Comparison of ENCODE assay signal across 18 cellular contexts in genomic region chr17:29076087-29076486, GRCh38. TPM values are rescaled to one million over a fixed set of nuclear protein-coding genes. Genes with fewer than 3 reads are reported as not detected.
DNase-seq lines count a peak whose midpoint lies in the region; ATAC-seq lines count a peak whose summit lies in the region.
"Had no signal": no experiment of that assay in that cellular context is flagged by ENCODE, and none has a peak within 500 bp of the region (broad histone marks: within the 10 kb centered on the region; RNA-seq: fewer than 3 reads in every experiment).

No MANE protein-coding gene starts in this region.

- H3K36me3 Mint-ChIP-seq in immature natural killer cell: peaks cover under 1 to 13% (median 7%) of the 10 kb centered on the region in 3 donors

- peak overlapping the region in 5 of 6 donors; percentile 13 to 94 (median 87) for H3K27ac Mint-ChIP-seq in immature natural killer cell

- H3K4me3 Mint-ChIP-seq in immature natural killer cell: peak overlapping the region in 2 of 5 donors; percentile 45 to 48

- peak overlapping the region; percentile 56 for H3K27ac ChIP-seq in caudate nucleus (ENCODE audit: low read depth, low read length)
- H3K27ac ChIP-seq: SJSA1 had no signal

- H3K4me1 Mint-ChIP-seq in immature natural killer cell: peaks cover 25 to 34% of the 10 kb centered on the region in 2 donors

- H3K9me3 Mint-ChIP-seq in immature natural killer cell: no peaks in the 10 kb centered on the region
- H3K9me3 Mint-ChIP-seq: CD4-positive, alpha-beta memory T cell had no signal

- DNase-seq in Right ventricle myocardium inferior (ENCODE audit: missing footprints) (peak; percentile 8), left cardiac atrium (no peak), caudate nucleus (lab: John Stamatoyannopoulos, UW) (no peak), immature natural killer cell (no peak), DMS79 treated with DMSO at 0.1 percent for 48 hours (lab: John Stamatoyannopoulos, UW) (no peak), middle frontal gyrus (ENCODE audit: extremely low spot score, low spot score) (no peak), kidney tubule cell (ENCODE audit: low spot score) (no peak)
- DNase-seq: 8988T; CD4-positive, alpha-beta memory T cell; GDM1; Kasumi-1; NCI-H1417; NCI-H187; NCI-H2107; NCI-H446 treated with DMSO at 0.1 percent for 48 hours; OCI-M1 had no signal

- intact Hi-C loops in Right ventricle myocardium inferior (cut with DNase I) (no loop called here), left cardiac atrium (cut with DNase I) (no loop called here)

- H3K27me3 Mint-ChIP-seq in immature natural killer cell (ENCODE audit: low read depth in 3 of 3): peaks cover 1 to 8% (median 3%) of the 10 kb centered on the region in 3 donors
- H3K27me3 Mint-ChIP-seq: CD4-positive, alpha-beta memory T cell had no signal

- no peak for ATAC-seq in Right ventricle myocardium inferior
- ATAC-seq in left cardiac atrium: no peak

RNA-seq across cellular contexts. Expression of gene PIPOX, which starts 33.1 kb away (rescaled TPM):
- total RNA-seq in Right ventricle myocardium inferior (1.1 TPM), left cardiac atrium (under 1 TPM; 0.55 to 0.91 TPM)
- polyA plus RNA-seq in immature natural killer cell: 1 to 10 TPM; 1.6 to 2.7 (median 2.0) TPM
- total RNA-seq: MCF 10A had no signal
